ENCODE assay signal across 1 cellular context in the genomic region with DNA sequence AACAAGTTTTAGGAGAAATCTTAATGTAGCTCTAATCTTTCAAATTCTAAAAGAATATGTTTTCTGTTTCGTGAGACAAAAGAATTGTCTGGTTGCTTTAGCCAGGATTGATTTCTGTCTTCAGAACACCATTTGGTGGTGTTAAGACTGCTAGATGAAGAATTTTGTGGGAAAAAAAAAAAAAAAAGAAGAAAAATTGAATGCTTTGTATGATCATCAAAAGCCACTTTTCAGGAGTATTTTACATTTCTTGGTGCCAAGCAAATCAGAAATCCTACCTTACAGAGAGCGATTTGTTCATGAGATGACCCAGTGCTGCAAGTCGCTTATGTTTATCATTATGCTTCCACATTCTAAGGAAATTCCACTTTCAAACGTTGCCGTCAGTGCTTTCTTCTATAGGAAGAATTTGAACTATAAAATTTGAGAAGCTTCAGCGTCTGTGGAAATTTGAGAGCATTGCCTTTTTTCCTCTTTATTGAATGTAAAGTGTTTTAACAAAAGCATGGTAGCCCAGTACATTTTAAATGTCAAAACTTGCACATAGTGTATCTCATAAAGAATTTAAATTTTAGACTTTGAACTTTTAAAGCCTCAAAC.
TF ChIP-seq lines count a peak whose summit lies in the region.

No MANE protein-coding gene starts in this region.

TF ChIP-seq in H1, 55 proteins besides CTCF, POLR2A, EP300 and RAD21 (continued from another document):
- TF ChIP-seq SP1 (IDR thresholded peaks at IDR 0.05; ENCODE audit: low read depth, low read length) (no peak), RXRA (IDR thresholded peaks at IDR 0.05; ENCODE audit: insufficient read depth, low read depth, low read length) (no peak), TAF7 (optimal IDR thresholded peaks at IDR 0.05; ENCODE audit: borderline replicate concordance, low read depth, low read length) (no peak), ZNF274 (IDR thresholded peaks at IDR 0.05; ENCODE audit: borderline replicate concordance, extremely low read depth, low read length) (no peak), HDAC6 (IDR thresholded peaks at IDR 0.05; ENCODE audit: low read depth, low read length) (no peak), RNF2 (IDR thresholded peaks at IDR 0.05; ENCODE audit: borderline replicate concordance, low read depth, low read length, missing control alignments, poor library complexity, severe bottlenecking) (no peak), PHF8 (conservative IDR thresholded peaks at IDR 0.05; ENCODE audit: low read depth, low read length) (no peak), JUND (IDR thresholded peaks at IDR 0.05; ENCODE audit: low read length) (no peak), TCF12 (IDR thresholded peaks at IDR 0.05; ENCODE audit: low read depth, low read length) (no peak), HDAC2 (IDR thresholded peaks at IDR 0.05; ENCODE audit: borderline replicate concordance in 1 of 2, low read depth in 2 of 2, low read length in 2 of 2) (no peak), FOSL1 (IDR thresholded peaks at IDR 0.05; ENCODE audit: insufficient read depth, low read depth, low read length) (no peak), EZH2 (IDR thresholded peaks at IDR 0.05; ENCODE audit: low read depth, low read length, severe bottlenecking) (no peak), EGR1 (IDR thresholded peaks at IDR 0.05; ENCODE audit: borderline replicate concordance, low read depth, low read length) (no peak)
- TF ChIP-seq, protein P1, sequence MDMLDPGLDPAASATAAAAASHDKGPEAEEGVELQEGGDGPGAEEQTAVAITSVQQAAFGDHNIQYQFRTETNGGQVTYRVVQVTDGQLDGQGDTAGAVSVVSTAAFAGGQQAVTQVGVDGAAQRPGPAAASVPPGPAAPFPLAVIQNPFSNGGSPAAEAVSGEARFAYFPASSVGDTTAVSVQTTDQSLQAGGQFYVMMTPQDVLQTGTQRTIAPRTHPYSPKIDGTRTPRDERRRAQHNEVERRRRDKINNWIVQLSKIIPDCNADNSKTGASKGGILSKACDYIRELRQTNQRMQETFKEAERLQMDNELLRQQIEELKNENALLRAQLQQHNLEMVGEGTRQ (IDR thresholded peaks at IDR 0.05; ENCODE audit: low read length): no peak
